18 cellular contexts compared by ENCODE assay signal in genomic region chr1:31055953-31056352, GRCh38. TPM values are rescaled to one million over a fixed set of nuclear protein-coding genes. Genes with fewer than 3 reads are reported as not detected.
DNase-seq lines count a peak whose midpoint lies in the region; ATAC-seq and TF ChIP-seq lines count a peak whose summit lies in the region.
"Had no signal": no experiment of that assay in that cellular context is flagged by ENCODE, and none has a peak within 500 bp of the region (broad histone marks: within the 10 kb centered on the region; RNA-seq: fewer than 3 reads in every experiment).

No MANE protein-coding gene starts in this region.

- H3K4me3 ChIP-seq in GM23338 (no peak overlapping the region), psoas muscle (peak overlapping the region; percentile 17), upper lobe of left lung (no peak overlapping the region)
- H3K4me3 ChIP-seq: A549, coronary artery, pancreas, upper lobe of right lung had no signal

- H3K9me3 Mint-ChIP-seq in activated CD4-positive, alpha-beta memory T cell treated with anti-CD3 and anti-CD28 coated beads for 36 hours: no peaks in the 10 kb centered on the region
- no peaks in the 10 kb centered on the region for H3K9me3 Mint-ChIP-seq in activated CD4-positive, alpha-beta memory T cell treated with anti-CD3 and anti-CD28 coated beads, Interleukin-2, amount 10 ng/mL, durations not matched to agents 7 days and 5 days
- no peaks in the 10 kb centered on the region for H3K9me3 Mint-ChIP-seq in GM23338
- no peaks in the 10 kb centered on the region for H3K9me3 Mint-ChIP-seq in central memory CD8-positive, alpha-beta T cell

- peaks cover 100% of the 10 kb centered on the region for H3K79me2 ChIP-seq in GM23338 (replicated peaks; ENCODE audit: insufficient read depth)

- no peak for DNase-seq in activated CD4-positive, alpha-beta memory T cell treated with anti-CD3 and anti-CD28 coated beads for 36 hours
- DNase-seq in activated CD4-positive, alpha-beta memory T cell treated with anti-CD3 and anti-CD28 coated beads, Interleukin-2, amount 10 ng/mL, durations not matched to agents 7 days and 5 days: no peak
- no peak for DNase-seq in GM23338 (ENCODE audit: low spot score)
- DNase-seq in central memory CD8-positive, alpha-beta T cell (ENCODE audit: low spot score in 2 of 2): no peak
- DNase-seq in psoas muscle: no peak
- no peak for DNase-seq in upper lobe of left lung
- no peak for DNase-seq in SHP77 treated with DMSO at 0.1 percent for 48 hours (lab: John Stamatoyannopoulos, UW)
- DNase-seq: activated gamma-delta T cell; Karpas-422; NCI-H1105; NCI-H526; pancreas; stimulated activated naive CD4-positive, alpha-beta T cell treated with Interleukin-2 at 50 U/mL for 16 hours; upper lobe of right lung had no signal

- no peak overlapping the region for H3K4me3 Mint-ChIP-seq in activated CD4-positive, alpha-beta memory T cell treated with anti-CD3 and anti-CD28 coated beads for 36 hours
- no peak overlapping the region for H3K4me3 Mint-ChIP-seq in activated CD4-positive, alpha-beta memory T cell treated with anti-CD3 and anti-CD28 coated beads, Interleukin-2, amount 10 ng/mL, durations not matched to agents 7 days and 5 days
- H3K4me3 Mint-ChIP-seq in GM23338: no peak overlapping the region
- peak overlapping the region; percentile 57 for H3K4me3 Mint-ChIP-seq in central memory CD8-positive, alpha-beta T cell

- CTCF ChIA-PET in activated CD4-positive, alpha-beta memory T cell treated with anti-CD3 and anti-CD28 coated beads for 36 hours (lab: Charles Lee): no interaction called here
- CTCF ChIA-PET in activated CD4-positive, alpha-beta memory T cell treated with anti-CD3 and anti-CD28 coated beads, Interleukin-2, amount 10 ng/mL, durations not matched to agents 7 days and 5 days (lab: Charles Lee): no interaction called here

- peak overlapping the region; percentile 83 for H3K27ac Mint-ChIP-seq in activated CD4-positive, alpha-beta memory T cell treated with anti-CD3 and anti-CD28 coated beads for 36 hours
- H3K27ac Mint-ChIP-seq in activated CD4-positive, alpha-beta memory T cell treated with anti-CD3 and anti-CD28 coated beads, Interleukin-2, amount 10 ng/mL, durations not matched to agents 7 days and 5 days: no peak overlapping the region
- H3K27ac Mint-ChIP-seq in GM23338: no peak overlapping the region
- H3K27ac Mint-ChIP-seq in central memory CD8-positive, alpha-beta T cell (ENCODE audit: low read depth): peak overlapping the region; percentile 84

- WGBS in psoas muscle, 3 donors: 95 to 100% (median 98%) methylated on average over 1 of the region's 1 CpG
- WGBS in upper lobe of left lung, 2 donors: 100% methylated on average over 1 of the region's 1 CpG

- peaks cover 33% of the 10 kb centered on the region for H3K36me3 ChIP-seq in GM23338 (ENCODE audit: insufficient read depth)
- peaks cover 8 to 44% of the 10 kb centered on the region in 2 donors for H3K36me3 ChIP-seq in psoas muscle (ENCODE audit: insufficient read depth in 1 of 2, low read depth in 1 of 2)
- peaks cover 0 to 45% (median 15%) of the 10 kb centered on the region in 4 donors for H3K36me3 ChIP-seq in upper lobe of left lung

- H3K27ac ChIP-seq in GM23338 (ENCODE audit: low read depth): peak overlapping the region; percentile 39
- peak overlapping the region; percentile 34 for H3K27ac ChIP-seq in psoas muscle
- peak overlapping the region in 1 of 4 donors; percentile 3 for H3K27ac ChIP-seq in upper lobe of left lung
- H3K27ac ChIP-seq: A549, coronary artery had no signal

- POLR2A ChIA-PET in activated CD4-positive, alpha-beta memory T cell treated with anti-CD3 and anti-CD28 coated beads for 36 hours (lab: Charles Lee): interaction anchor here (1.4 kb wide), 1 partner anchor 9 kb away, joined by 6 read pairs; the partner anchor contains the start of gene PUM1
- POLR2A ChIA-PET in activated CD4-positive, alpha-beta memory T cell treated with anti-CD3 and anti-CD28 coated beads, Interleukin-2, amount 10 ng/mL, durations not matched to agents 7 days and 5 days (lab: Charles Lee): interaction anchor here (1.0 to 1.1 kb wide), 2 partner anchors 9 to 49 kb away, joined by 3 to 4 read pairs; no protein-coding TSS in a partner anchor

- TF ChIP-seq EP300 in upper lobe of left lung (IDR thresholded peaks at IDR 0.05): no peak

- ATAC-seq in GM23338 (no peak), psoas muscle (no peak), HG02678 (IDR thresholded peaks at IDR 0.05; ENCODE audit: unreplicated experiment) (no peak), upper lobe of left lung (ENCODE audit: low FRiP score in 2 of 2) (no peak)
- no peak for ATAC-seq in central memory CD8-positive, alpha-beta T cell (replicated peaks; ENCODE audit: extremely low read depth, poor library complexity, severe bottlenecking)
- ATAC-seq: A549, sciatic nerve had no signal

- H3F3A ChIP-seq in GM23338 (replicated peaks; ENCODE audit: low read depth): 0 out of 2 replicates have a peak, but pooled peaks cover 12% of the 10 kb centered on the region

- H3K9me3 ChIP-seq in psoas muscle (no peaks in the 10 kb centered on the region), upper lobe of left lung (no peaks in the 10 kb centered on the region)
- H3K9me3 ChIP-seq: A549, pancreas, upper lobe of right lung had no signal

- H2AFZ ChIP-seq in GM23338: no peak overlapping the region

- no peaks in the 10 kb centered on the region for H3K27me3 Mint-ChIP-seq in activated CD4-positive, alpha-beta memory T cell treated with anti-CD3 and anti-CD28 coated beads for 36 hours
- no peaks in the 10 kb centered on the region for H3K27me3 Mint-ChIP-seq in activated CD4-positive, alpha-beta memory T cell treated with anti-CD3 and anti-CD28 coated beads, Interleukin-2, amount 10 ng/mL, durations not matched to agents 7 days and 5 days
- H3K27me3 Mint-ChIP-seq in GM23338 (ENCODE audit: insufficient read depth, low read depth, poor library complexity): peaks cover 6% of the 10 kb centered on the region
- no peaks in the 10 kb centered on the region for H3K27me3 Mint-ChIP-seq in central memory CD8-positive, alpha-beta T cell

- H3K9me2 ChIP-seq in GM23338 (ENCODE audit: insufficient read depth): no peaks in the 10 kb centered on the region

- H3K4me2 ChIP-seq in GM23338: no peak overlapping the region
- H3K4me2 ChIP-seq: A549 had no signal

- H3K4me1 ChIP-seq in GM23338 (ENCODE audit: insufficient read depth): peaks cover 13% of the 10 kb centered on the region
- peaks cover 46% of the 10 kb centered on the region for H3K4me1 ChIP-seq in psoas muscle
- peaks cover 32 to 59% (median 41%) of the 10 kb centered on the region in 4 donors for H3K4me1 ChIP-seq in upper lobe of left lung

- no peak for TF ChIP-seq POLR2A in upper lobe of left lung (IDR thresholded peaks at IDR 0.05)

- intact Hi-C loops in activated CD4-positive, alpha-beta memory T cell treated with anti-CD3 and anti-CD28 coated beads for 36 hours (cut with micrococcal nuclease): no loop called here
- intact Hi-C loops in psoas muscle (cut with DNase I): no loop called here

- peaks cover 62% of the 10 kb centered on the region for H3K4me1 Mint-ChIP-seq in activated CD4-positive, alpha-beta memory T cell treated with anti-CD3 and anti-CD28 coated beads for 36 hours (ENCODE audit: low read depth)
- peaks cover 47% of the 10 kb centered on the region for H3K4me1 Mint-ChIP-seq in activated CD4-positive, alpha-beta memory T cell treated with anti-CD3 and anti-CD28 coated beads, Interleukin-2, amount 10 ng/mL, durations not matched to agents 7 days and 5 days
- H3K4me1 Mint-ChIP-seq in GM23338: peaks cover 17% of the 10 kb centered on the region; the same call in 2 of the 3 replicates
- peaks cover 43% of the 10 kb centered on the region for H3K4me1 Mint-ChIP-seq in central memory CD8-positive, alpha-beta T cell

- TF ChIP-seq CTCF in GM23338 (conservative IDR thresholded peaks at IDR 0.05; ENCODE audit: low read depth in 2 of 2) (no peak), psoas muscle (IDR thresholded peaks at IDR 0.05) (no peak), upper lobe of left lung (IDR thresholded peaks at IDR 0.05) (no peak)

- no peaks in the 10 kb centered on the region for H3K27me3 ChIP-seq in GM23338 (ENCODE audit: insufficient read depth)
- no peaks in the 10 kb centered on the region for H3K27me3 ChIP-seq in psoas muscle (ENCODE audit: insufficient read depth in 3 of 3, low read length in 2 of 3)
- H3K27me3 ChIP-seq in upper lobe of left lung: no peaks in the 10 kb centered on the region
- H3K27me3 ChIP-seq: pancreas, upper lobe of right lung had no signal

- peaks cover 43% of the 10 kb centered on the region for H3K36me3 Mint-ChIP-seq in activated CD4-positive, alpha-beta memory T cell treated with anti-CD3 and anti-CD28 coated beads for 36 hours
- peaks cover 57% of the 10 kb centered on the region for H3K36me3 Mint-ChIP-seq in activated CD4-positive, alpha-beta memory T cell treated with anti-CD3 and anti-CD28 coated beads, Interleukin-2, amount 10 ng/mL, durations not matched to agents 7 days and 5 days (ENCODE audit: low read depth)
- peaks cover 75% of the 10 kb centered on the region for H3K36me3 Mint-ChIP-seq in GM23338 (ENCODE audit: low read depth)
- H3K36me3 Mint-ChIP-seq in central memory CD8-positive, alpha-beta T cell (ENCODE audit: insufficient read depth): peaks cover 71% of the 10 kb centered on the region

- peaks cover 95% of the 10 kb centered on the region for H4K20me1 ChIP-seq in GM23338 (replicated peaks; ENCODE audit: insufficient read depth)

TF ChIP-seq in GM23338, 12 proteins besides CTCF, POLR2A, EP300 and RAD21 (continues in another document):
- no peak for TF ChIP-seq POLR2AphosphoS5 (IDR thresholded peaks at IDR 0.05; ENCODE audit: low read depth)
- no peak for TF ChIP-seq NANOG (IDR thresholded peaks at IDR 0.05; ENCODE audit: borderline replicate concordance)
- no peak for TF ChIP-seq ZNF331 (CRISPR knock-in tag; IDR thresholded peaks at IDR 0.05; ENCODE audit: low read depth)
- TF ChIP-seq ETS1 (IDR thresholded peaks at IDR 0.05): no peak

RNA-seq across cellular contexts. Expression of gene PUM1, which starts 9.6 kb away (rescaled TPM):
- total RNA-seq in activated CD4-positive, alpha-beta memory T cell treated with anti-CD3 and anti-CD28 coated beads for 36 hours: 10 to 100 TPM; 77.8 to 80.5 TPM
- 10 to 100 TPM; 86.8 to 87.4 TPM for total RNA-seq in activated CD4-positive, alpha-beta memory T cell treated with anti-CD3 and anti-CD28 coated beads, Interleukin-2, amount 10 ng/mL, durations not matched to agents 7 days and 5 days
- total RNA-seq in GM23338 (2014; rRNA removed; shearing (Covaris generic)): 117 and 121 TPM in 2 replicates
- polyA plus RNA-seq in GM23338 (2016; fragmentation: Nextera tagmentation; extraction: Ambion mirVana) (44.4 and 49.5 TPM in 2 replicates), psoas muscle (10 to 100 TPM; 16.8 to 38.8 (median 21.2) TPM)
- total RNA-seq in psoas muscle (10 to 100 TPM; 80.0 to 93.4 (median 81.7) TPM), upper lobe of left lung (100 to 1,000 TPM in 3 of 6 donors, 10 to 100 TPM in 3; 85.7 to 124 (median 99.8) TPM)

Comparison
In these comparisons a context has a peak if more than half of its experiments do, and no peak if none do; other contexts are left out.
1. H3K27ac Mint-ChIP-seq: peak in activated CD4-positive, alpha-beta memory T cell treated with anti-CD3 and anti-CD28 coated beads for 36 hours (single experiment) and central memory CD8-positive, alpha-beta T cell (single experiment); none in activated CD4-positive, alpha-beta memory T cell treated with anti-CD3 and anti-CD28 coated beads, Interleukin-2, amount 10 ng/mL, durations not matched to agents 7 days and 5 days (single experiment) and GM23338 (single experiment).